ENCODE assay signal across 28 cellular contexts in the genomic region with DNA sequence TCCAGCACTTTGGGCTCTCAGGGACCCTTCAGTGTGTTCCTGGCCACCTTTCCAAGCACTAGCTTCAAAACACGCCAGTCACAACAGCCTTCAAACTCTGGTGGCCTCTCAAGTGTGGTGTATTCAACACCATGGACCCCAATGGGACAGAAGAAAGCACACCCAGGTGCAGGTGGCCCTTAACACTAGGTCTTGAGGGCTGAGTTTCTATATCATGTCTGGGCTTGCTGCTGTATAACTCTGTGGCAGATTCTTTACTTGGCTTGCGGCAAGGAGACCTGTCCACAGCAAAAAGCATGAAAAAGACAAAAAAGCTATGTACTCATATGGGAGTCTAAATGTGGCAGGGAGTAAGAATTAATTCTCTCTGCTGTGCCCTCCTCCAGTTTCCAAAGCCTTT.
"Had no signal": no experiment of that assay in that cellular context is flagged by ENCODE, and none has a peak within 500 bp of the region (broad histone marks: within the 10 kb centered on the region; RNA-seq: fewer than 3 reads in every experiment).

No MANE protein-coding gene starts in this region.

- H3K27ac ChIP-seq: HL-60, KMS-11, PC-9, SJSA1, SK-N-MC had no signal

- H3K9me3 ChIP-seq: SJSA1 had no signal

- DNase-seq: MV-4-11, NCI-H1048, NCI-H1105, NCI-H1417, NCI-H1436 treated with DMSO at 0.1 percent for 48 hours, NCI-H1694, NCI-H187 treated with DMSO at 0.1 percent for 48 hours, NCI-H2029 treated with DMSO at 0.1 percent for 48 hours, NCI-H2107, NCI-H2171, NCI-H226, NCI-H446, NCI-H510A, NCI-H524 treated with DMSO at 0.1 percent for 48 hours, NCI-H69, NCI-H774, PC-9, Right ventricle myocardium superior, RPMI8226, SIG-M5, T-helper 2 cell had no signal

- H3K4me1 ChIP-seq: SJSA1 had no signal

- FAIRE-seq: HTR-8/SVneo, K562, RCC 7860 had no signal

- H3K27me3 ChIP-seq: SJSA1 had no signal

- H3K36me3 ChIP-seq: SJSA1 had no signal

- H3K4me3 ChIP-seq: K562, PC-9, SJSA1, SK-N-MC had no signal
